Comparison of ENCODE assay signal across 24 cellular contexts in genomic region chr17:39107973-39108372, GRCh38. TPM values are rescaled to one million over a fixed set of nuclear protein-coding genes. Genes with fewer than 3 reads are reported as not detected.
DNase-seq lines count a peak whose midpoint lies in the region; ATAC-seq, FAIRE-seq and TF ChIP-seq lines count a peak whose summit lies in the region.
"Had no signal": no experiment of that assay in that cellular context is flagged by ENCODE, and none has a peak within 500 bp of the region (broad histone marks: within the 10 kb centered on the region; RNA-seq: fewer than 3 reads in every experiment).

No MANE protein-coding gene starts in this region.

- no peak overlapping the region for H2BK120ac ChIP-seq in H9 (ENCODE audit: low read depth, low read length, poor library complexity, severe bottlenecking)

- H3K9ac ChIP-seq in H9 (ENCODE audit: extremely low read depth, insufficient read length, low read length) (no peak overlapping the region), K562 (ENCODE audit: insufficient read depth in 1 of 2, low read depth in 2 of 2, low read length in 2 of 2) (no peak overlapping the region)
- H3K9ac ChIP-seq: BLaER1 treated with 17β-estradiol and CSF1 and Interleukin-3, amounts not matched to agents 10 nM and 100 nM had no signal

- no peak overlapping the region for H2BK5ac ChIP-seq in H9 (ENCODE audit: insufficient read length, low read length)

- H3K9me1 ChIP-seq in K562 (ENCODE audit: control insufficient read depth, insufficient read depth, low read length), result peaks cover 6% of the 10 kb centered on the region

- H3K9me3 Mint-ChIP-seq in Calu3 (ENCODE audit: low read depth, unreplicated experiment) (no peaks in the 10 kb centered on the region), H9 (peaks cover 0 to 2% of the 10 kb centered on the region in 2 experiments; a peak in 1 of 5 replicates), nephron progenitor cell (no peaks in the 10 kb centered on the region)
- H3K9me3 Mint-ChIP-seq: CD8-positive, alpha-beta T cell; IgD-negative memory B cell had no signal

- H3K4me3 Mint-ChIP-seq in Calu3 (ENCODE audit: low read depth, unreplicated experiment) (no peak overlapping the region), H9 (no peak overlapping the region), nephron progenitor cell (no peak overlapping the region)
- H3K4me3 Mint-ChIP-seq: CD8-positive, alpha-beta T cell; IgD-negative memory B cell had no signal

- H3K79me2 ChIP-seq in H9 (ENCODE audit: insufficient read depth, low read length) (no peaks in the 10 kb centered on the region), K562 (ENCODE audit: control insufficient read depth, insufficient read depth, low read length) (no peaks in the 10 kb centered on the region)

- H3T11ph ChIP-seq in H9 (ENCODE audit: low read length), result no peak overlapping the region

- H3K27ac Mint-ChIP-seq in Calu3 (ENCODE audit: unreplicated experiment), result no peak overlapping the region
- H3K27ac Mint-ChIP-seq in H9, result no peak overlapping the region
- H3K27ac Mint-ChIP-seq in nephron progenitor cell, result peak overlapping the region; percentile 76

- peak; percentile 33 for TF ChIP-seq CTCF in Calu3 (IDR thresholded peaks at IDR 0.05; ENCODE audit: unreplicated experiment)
- TF ChIP-seq CTCF in H9 (conservative IDR thresholded peaks at IDR 0.05), result peak; percentile 48; the same call in 2 of the 3 replicates
- peak; percentile 27 to 51 (median 41); a peak in 4 of 6 replicates for TF ChIP-seq CTCF in K562 (IDR thresholded peaks at IDR 0.05 in 2 of 3, conservative IDR thresholded peaks at IDR 0.05 in 1 of 3; ENCODE audit: insufficient read depth in 2 of 3, low read depth in 1 of 3, low read length in 3 of 3)
- TF ChIP-seq CTCF in nephron progenitor cell (IDR thresholded peaks at IDR 0.05), result no peak
- TF ChIP-seq CTCF in ascending aorta (IDR thresholded peaks at IDR 0.05), result no peak
- no peak for TF ChIP-seq CTCF in ovary (IDR thresholded peaks at IDR 0.05)

- no peak overlapping the region for H4K91ac ChIP-seq in H9 (ENCODE audit: insufficient read length, low read depth, low read length)

- H3K36me3 Mint-ChIP-seq in Calu3 (ENCODE audit: insufficient read depth, unreplicated experiment), result no peaks in the 10 kb centered on the region
- no peaks in the 10 kb centered on the region for H3K36me3 Mint-ChIP-seq in H9 (ENCODE audit: insufficient read depth in 1 of 3, low read depth in 3 of 3)
- no peaks in the 10 kb centered on the region for H3K36me3 Mint-ChIP-seq in nephron progenitor cell (ENCODE audit: low read depth)

- no peak overlapping the region for H2AK5ac ChIP-seq in H9 (ENCODE audit: insufficient read length, low read length)

- no peaks in the 10 kb centered on the region for H3K23me2 ChIP-seq in H9 (ENCODE audit: insufficient read length, low read depth, low read length, poor library complexity, severe bottlenecking)

- no peak for TF ChIP-seq POLR2A in K562 (conservative IDR thresholded peaks at IDR 0.05)
- TF ChIP-seq POLR2A in ovary (IDR thresholded peaks at IDR 0.05), result no peak

- CTCF ChIA-PET in Calu3 (lab: Charles Lee), result interaction anchor here (0.5 to 1.0 kb wide), 4 partner anchors 20 to 675 kb away, joined by 3 to 4 read pairs (median 3); no protein-coding TSS in a partner anchor
- CTCF ChIA-PET in K562 (lab: Yijun Ruan, JAX; ENCODE audit: low intra/inter-chr PET ratio), result no interaction called here

- H4K5ac ChIP-seq in H9 (ENCODE audit: insufficient read length, low read depth, low read length), result no peak overlapping the region

- H3K9me3 ChIP-seq in H9 (ENCODE audit: control insufficient read depth, low read depth, low read length) (no peaks in the 10 kb centered on the region), K562 (replicated peaks; ENCODE audit: control insufficient read depth, insufficient read depth, low read depth, low read length) (no peaks in the 10 kb centered on the region), ascending aorta (no peaks in the 10 kb centered on the region), ovary (no peaks in the 10 kb centered on the region)
- H3K9me3 ChIP-seq: BLaER1 treated with 17β-estradiol and CSF1 and Interleukin-3, amounts not matched to agents 10 nM and 100 nM had no signal

- no peak overlapping the region for H4K8ac ChIP-seq in H9 (replicated peaks; ENCODE audit: insufficient read length, low read depth, low read length)

- no CpG with 5 or more reads among the region's 8 CpGs for WGBS in H9 (ENCODE audit: extremely low coverage, insufficient read length, low lambda C conversion rate)
- 17% methylated on average over 8 of the region's 8 CpGs for WGBS in K562 (ENCODE audit: insufficient coverage, low coverage, missing lambda C conversion rate)
- 95 to 96% (median 95%) methylated on average over 8 of the region's 8 CpGs for WGBS in ovary, 3 donors

- peak; percentile 32 for FAIRE-seq in K562 (lab: Jason Lieb, UNC)
- FAIRE-seq: G401.6, HTR-8/SVneo had no signal

- in situ Hi-C loops in K562 (cut with MboI), result no loop called here

- no peak overlapping the region for H3K14ac ChIP-seq in H9 (ENCODE audit: insufficient read depth, low read length)

- intact Hi-C loops in Calu3 (cut with micrococcal nuclease; ENCODE audit: unreplicated experiment), result loop anchor here (2.0 kb wide), 1 partner anchor 21 kb away; no protein-coding TSS in a partner anchor
- intact Hi-C loops in K562 (cut with micrococcal nuclease), result no loop called here
- intact Hi-C loops in ascending aorta (cut with DNase I), result no loop called here
- intact Hi-C loops in ovary (cut with DNase I), result no loop called here

- no peak overlapping the region for H2BK20ac ChIP-seq in H9 (ENCODE audit: low read depth, low read length, poor library complexity, severe bottlenecking)

- H3K4me1 Mint-ChIP-seq in Calu3 (ENCODE audit: low read depth, unreplicated experiment) (peaks cover 15% of the 10 kb centered on the region), H9 (peaks cover 0 to 15% of the 10 kb centered on the region in 2 experiments; a peak in 1 of 4 replicates), nephron progenitor cell (peaks cover 41% of the 10 kb centered on the region)

- POLR2A ChIA-PET in K562 (lab: Yijun Ruan, JAX), result interaction anchor here (0.5 to 1.0 kb wide), 3 partner anchors 14 to 237 kb away, joined by 3 read pairs; no protein-coding TSS in a partner anchor

- H3K4me2 ChIP-seq in H9 (ENCODE audit: insufficient read depth, insufficient read length, low read length) (no peak overlapping the region), K562 (ENCODE audit: insufficient read depth, low read length) (no peak overlapping the region)

- no peaks in the 10 kb centered on the region for H3K79me1 ChIP-seq in H9 (ENCODE audit: insufficient read depth, low read depth, low read length, poor library complexity, severe bottlenecking)

- no peak overlapping the region for H2BK12ac ChIP-seq in H9 (ENCODE audit: insufficient read length, low read depth, low read length)

- H3K56ac ChIP-seq in H9 (ENCODE audit: insufficient read length, low read depth, low read length), result no peak overlapping the region

- no peak overlapping the region for H3K27ac ChIP-seq in H9 (ENCODE audit: insufficient read length, low read depth, low read length)
- H3K27ac ChIP-seq in K562 (ENCODE audit: extremely low read depth, low read depth, low read length), result no peak overlapping the region
- H3K27ac ChIP-seq in ascending aorta, result no peak overlapping the region
- no peak overlapping the region for H3K27ac ChIP-seq in ovary
- H3K27ac ChIP-seq: BLaER1 treated with 17β-estradiol and CSF1 and Interleukin-3, amounts not matched to agents 10 nM and 100 nM had no signal

- H4K20me1 ChIP-seq in H9 (ENCODE audit: control insufficient read depth, insufficient read depth, insufficient read length), result no peaks in the 10 kb centered on the region
- 0 out of 2 replicates have a peak, but pooled peaks cover 8% of the 10 kb centered on the region for H4K20me1 ChIP-seq in K562 (replicated peaks; ENCODE audit: control insufficient read depth, insufficient read depth, low read length)

- H3K27me3 Mint-ChIP-seq in Calu3 (ENCODE audit: unreplicated experiment) (peaks cover 84% of the 10 kb centered on the region), H9 (ENCODE audit: low read depth) (peaks cover 2% of the 10 kb centered on the region), nephron progenitor cell (ENCODE audit: low read depth, poor library complexity) (peaks cover 15% of the 10 kb centered on the region)
- H3K27me3 Mint-ChIP-seq: IgD-negative memory B cell had no signal

- no peak for TF ChIP-seq RAD21 in K562 (CRISPR knock-in tag; conservative IDR thresholded peaks at IDR 0.05 in 1 of 2, IDR thresholded peaks at IDR 0.05 in 1 of 2)

- H3K27me3 ChIP-seq in H9 (ENCODE audit: insufficient read depth, low read length), result no peaks in the 10 kb centered on the region
- peaks cover 61 to 76% of the 10 kb centered on the region in 2 experiments for H3K27me3 ChIP-seq in K562 (ENCODE audit: control insufficient read depth in 2 of 2, insufficient read depth in 2 of 2, low read length in 2 of 2)
- H3K27me3 ChIP-seq in ascending aorta, result no peaks in the 10 kb centered on the region
- no peaks in the 10 kb centered on the region for H3K27me3 ChIP-seq in ovary

- H3K4me1 ChIP-seq in H9 (ENCODE audit: insufficient read depth, low read length) (no peaks in the 10 kb centered on the region), K562 (replicated peaks in 1 of 2; ENCODE audit: control insufficient read depth in 2 of 2, insufficient read depth in 2 of 2, low read length in 2 of 2) (peaks cover 4 to 9% of the 10 kb centered on the region in 2 experiments; a peak in 2 of 5 replicates), ascending aorta (no peaks in the 10 kb centered on the region), ovary (ENCODE audit: insufficient read depth) (peaks cover 4% of the 10 kb centered on the region)

- no peak overlapping the region for H3K4ac ChIP-seq in H9 (ENCODE audit: low read depth, low read length)

- no peak overlapping the region for H3K23ac ChIP-seq in H9 (ENCODE audit: insufficient read length, low read depth, low read length)

- H3K36me3 ChIP-seq in K562 (ENCODE audit: control insufficient read depth, insufficient read depth, low read length) (no peaks in the 10 kb centered on the region), ascending aorta (no peaks in the 10 kb centered on the region), ovary (no peaks in the 10 kb centered on the region)
- H3K36me3 ChIP-seq: BLaER1 treated with 17β-estradiol and CSF1 and Interleukin-3, amounts not matched to agents 10 nM and 100 nM had no signal

- no peak overlapping the region for H3K18ac ChIP-seq in H9 (ENCODE audit: insufficient read length, low read depth, low read length)

- BruUV-seq in Calu3 (replicated peaks; lab: Mats Ljungman, UMichigan) (no TSS peak), K562 (replicated peaks; lab: Mats Ljungman, UMichigan) (no TSS peak)

- H3K4me3 ChIP-seq in K562 (no peak overlapping the region), ascending aorta (no peak overlapping the region), ovary (no peak overlapping the region)
- H3K4me3 ChIP-seq: BLaER1 treated with 17β-estradiol and CSF1 and Interleukin-3, amounts not matched to agents 10 nM and 100 nM had no signal

- H2AFZ ChIP-seq in H9 (ENCODE audit: low read length) (no peak overlapping the region), K562 (ENCODE audit: low read depth, low read length) (no peak overlapping the region)

- ATAC-seq in K562, result peak; percentile 73
- ATAC-seq: CD8-positive, alpha-beta T cell; HCT116 had no signal

- TF ChIP-seq EP300 in K562 (IDR thresholded peaks at IDR 0.05; ENCODE audit: low read length) (no peak), ovary (IDR thresholded peaks at IDR 0.05) (no peak)

- no peak for DNase-seq in Calu3
- peak; percentile 59 for DNase-seq in H9
- DNase-seq in K562 (ENCODE audit: extremely low read depth in 1 of 4, low spot score in 3 of 4), result peak in 3 of 4 experiments; percentile 15 to 32 (median 24)
- no peak for DNase-seq in nephron progenitor cell
- no peak for DNase-seq in UCSD-AML1 (lab: John Stamatoyannopoulos, UW; ENCODE audit: unreplicated experiment)
- DNase-seq in ascending aorta (ENCODE audit: low spot score in 2 of 2), result no peak
- no peak for DNase-seq in ovary
- DNase-seq: CD8-positive, alpha-beta T cell; DMS153; Karpas-422; MV-4-11; NCI-H1417; NCI-H1694 treated with DMSO at 0.1 percent for 48 hours; NCI-H2081 treated with DMSO at 0.1 percent for 48 hours; NCI-H446; NCI-H526; Right ventricle myocardium superior had no signal

- no peak overlapping the region for H2BK15ac ChIP-seq in H9 (ENCODE audit: low read depth, low read length)

RNA-seq across cellular contexts. Expression of gene PLXDC1, which starts 43.5 kb away (rescaled TPM):
- total RNA-seq in Calu3 (2022) (0.39 and 0.52 TPM in 2 replicates), H9 (2021) (1.6 and 2.0 TPM in 2 replicates), K562 (2014; rRNA removed) (not detected in 2 replicates), K562 (2014; rRNA removed; fragmentation: Illumina TruSeq; extraction: Trizol) (not detected in 2 replicates), K562 (2015; rRNA removed; fragmentation: Illumina TruSeq; extraction: Trizol) (not detected in 2 replicates), K562 (2021) (not detected in 2 replicates), ascending aorta (23.8 TPM), ovary (10 to 100 TPM; 14.0 to 58.6 (median 32.3) TPM)
- not detected in 2 replicates for total RNA-seq in K562 (2011; cell fraction: chromatin; rRNA removed; ENCODE audit: low replicate concordance)
- total RNA-seq in K562 (2011; cell fraction: nucleolus; rRNA removed), result not detected in 2 replicates
- total RNA-seq in K562 (2011; cell fraction: nucleoplasm; rRNA removed), result not detected in 2 replicates
- polyA plus RNA-seq in K562 (2011; rRNA removed) (0.11 TPM in 1 of 2 replicates, not detected in the other), K562 (2014; fragmentation: Illumina TruSeq; extraction: Trizol) (not detected in 2 replicates), K562 (2014; fragmentation: Nextera tagmentation; extraction: Ambion mirVana) (not detected), K562 (2014; rRNA removed) (not detected in 2 replicates), ovary (10 to 100 TPM; 11.6 to 35.4 TPM)
- polyA plus RNA-seq in K562 (2011; cell fraction: cytosol; rRNA removed), result not detected in 2 replicates
- 0.21 and 0.29 TPM in 2 replicates for polyA plus RNA-seq in K562 (2011; cell fraction: nucleus; rRNA removed)
- polyA plus RNA-seq in K562 (2012), result 0.01 and 0.03 TPM in 2 replicates
- polyA minus RNA-seq in K562 (2011; rRNA and poly(A)+ RNA removed), result not detected in 2 replicates
- polyA minus RNA-seq in K562 (2011; cell fraction: cytosol; rRNA and poly(A)+ RNA removed), result not detected in 2 replicates
- polyA minus RNA-seq in K562 (2011; cell fraction: nucleus; rRNA and poly(A)+ RNA removed), result not detected in 2 replicates
- polyA plus RNA-seq: IgD-negative memory B cell had no signal

RNA-seq across cellular contexts. Expression of gene ARL5C, which starts 58.0 kb away (rescaled TPM):
- total RNA-seq in Calu3 (2022) (not detected in 2 replicates), H9 (2021) (not detected in 2 replicates), K562 (2014; rRNA removed) (not detected in 2 replicates), K562 (2014; rRNA removed; fragmentation: Illumina TruSeq; extraction: Trizol) (not detected in 2 replicates), K562 (2015; rRNA removed; fragmentation: Illumina TruSeq; extraction: Trizol) (not detected in 2 replicates), K562 (2021) (not detected in 2 replicates), ascending aorta (not detected), ovary (not detected)
- 0.16 TPM in 1 of 2 replicates, not detected in the other for total RNA-seq in K562 (2011; cell fraction: chromatin; rRNA removed; ENCODE audit: low replicate concordance)
- not detected in 2 replicates for total RNA-seq in K562 (2011; cell fraction: nucleolus; rRNA removed)
- total RNA-seq in K562 (2011; cell fraction: nucleoplasm; rRNA removed), result not detected in 2 replicates
- polyA plus RNA-seq in K562 (2011; rRNA removed) (not detected in 2 replicates), K562 (2014; fragmentation: Illumina TruSeq; extraction: Trizol) (not detected in 2 replicates), K562 (2014; fragmentation: Nextera tagmentation; extraction: Ambion mirVana) (not detected), K562 (2014; rRNA removed) (not detected in 2 replicates), ovary (not detected)
- not detected in 2 replicates for polyA plus RNA-seq in K562 (2011; cell fraction: cytosol; rRNA removed)
- not detected in 2 replicates for polyA plus RNA-seq in K562 (2011; cell fraction: nucleus; rRNA removed)
- polyA plus RNA-seq in K562 (2012), result not detected in 2 replicates
- not detected in 2 replicates for polyA minus RNA-seq in K562 (2011; rRNA and poly(A)+ RNA removed)
- polyA minus RNA-seq in K562 (2011; cell fraction: cytosol; rRNA and poly(A)+ RNA removed), result not detected in 2 replicates
- not detected in 2 replicates for polyA minus RNA-seq in K562 (2011; cell fraction: nucleus; rRNA and poly(A)+ RNA removed)
- total RNA-seq: CD8-positive, alpha-beta T cell; Daoy; M059J; Right ventricle myocardium superior had no signal
- polyA plus RNA-seq: IgD-negative memory B cell had no signal

Comparison
In these comparisons a context has a peak if more than half of its experiments do, and no peak if none do; other contexts are left out.
1. DNase-seq: peak in H9 (single experiment) and K562 (3 of 4); none in Calu3 (single experiment), nephron progenitor cell (single experiment), UCSD-AML1 (single experiment), ascending aorta (0 of 2) and ovary (0 of 5).
2. CTCF ChIP-seq: peak in Calu3 (single experiment), H9 (single experiment) and K562 (3 of 3); none in nephron progenitor cell (single experiment), ascending aorta (0 of 3) and ovary (0 of 3).